1 cellular context compared by ENCODE assay signal in genomic region chr20:63205896-63206295, GRCh38.
TF ChIP-seq lines count a peak whose summit lies in the region.

No MANE protein-coding gene starts in this region.

TF ChIP-seq in GM23338, 12 proteins besides CTCF, POLR2A, EP300 and RAD21:
- TF ChIP-seq ZNF462 (CRISPR knock-in tag; IDR thresholded peaks at IDR 0.05) = no peak
- no peak for TF ChIP-seq JUNB (IDR thresholded peaks at IDR 0.05; ENCODE audit: unreplicated experiment)
- TF ChIP-seq REST (IDR thresholded peaks at IDR 0.05; ENCODE audit: unreplicated experiment) = no peak
- TF ChIP-seq ETS1 (IDR thresholded peaks at IDR 0.05) = no peak
